In genomic region chr21:27400045-27400444, GRCh38 we compare ENCODE assay signal across 3 cellular contexts.
TF ChIP-seq lines count a peak whose summit lies in the region.

No MANE protein-coding gene starts in this region.

TF ChIP-seq in GM23338, 12 proteins besides CTCF, POLR2A, EP300 and RAD21 (continues in another document):
- no peak for TF ChIP-seq ZNF114 (CRISPR knock-in tag; IDR thresholded peaks at IDR 0.05)
- TF ChIP-seq NANOG (IDR thresholded peaks at IDR 0.05; ENCODE audit: borderline replicate concordance), result no peak
- TF ChIP-seq POLR2AphosphoS5 (IDR thresholded peaks at IDR 0.05; ENCODE audit: low read depth), result no peak
- TF ChIP-seq EZH2phosphoT487 (IDR thresholded peaks at IDR 0.05; ENCODE audit: unreplicated experiment), result no peak
- no peak for TF ChIP-seq STAT1 (IDR thresholded peaks at IDR 0.05; ENCODE audit: unreplicated experiment)
- no peak for TF ChIP-seq EZH2 (IDR thresholded peaks at IDR 0.05; ENCODE audit: low read depth, unreplicated experiment)
- TF ChIP-seq, protein P1, sequence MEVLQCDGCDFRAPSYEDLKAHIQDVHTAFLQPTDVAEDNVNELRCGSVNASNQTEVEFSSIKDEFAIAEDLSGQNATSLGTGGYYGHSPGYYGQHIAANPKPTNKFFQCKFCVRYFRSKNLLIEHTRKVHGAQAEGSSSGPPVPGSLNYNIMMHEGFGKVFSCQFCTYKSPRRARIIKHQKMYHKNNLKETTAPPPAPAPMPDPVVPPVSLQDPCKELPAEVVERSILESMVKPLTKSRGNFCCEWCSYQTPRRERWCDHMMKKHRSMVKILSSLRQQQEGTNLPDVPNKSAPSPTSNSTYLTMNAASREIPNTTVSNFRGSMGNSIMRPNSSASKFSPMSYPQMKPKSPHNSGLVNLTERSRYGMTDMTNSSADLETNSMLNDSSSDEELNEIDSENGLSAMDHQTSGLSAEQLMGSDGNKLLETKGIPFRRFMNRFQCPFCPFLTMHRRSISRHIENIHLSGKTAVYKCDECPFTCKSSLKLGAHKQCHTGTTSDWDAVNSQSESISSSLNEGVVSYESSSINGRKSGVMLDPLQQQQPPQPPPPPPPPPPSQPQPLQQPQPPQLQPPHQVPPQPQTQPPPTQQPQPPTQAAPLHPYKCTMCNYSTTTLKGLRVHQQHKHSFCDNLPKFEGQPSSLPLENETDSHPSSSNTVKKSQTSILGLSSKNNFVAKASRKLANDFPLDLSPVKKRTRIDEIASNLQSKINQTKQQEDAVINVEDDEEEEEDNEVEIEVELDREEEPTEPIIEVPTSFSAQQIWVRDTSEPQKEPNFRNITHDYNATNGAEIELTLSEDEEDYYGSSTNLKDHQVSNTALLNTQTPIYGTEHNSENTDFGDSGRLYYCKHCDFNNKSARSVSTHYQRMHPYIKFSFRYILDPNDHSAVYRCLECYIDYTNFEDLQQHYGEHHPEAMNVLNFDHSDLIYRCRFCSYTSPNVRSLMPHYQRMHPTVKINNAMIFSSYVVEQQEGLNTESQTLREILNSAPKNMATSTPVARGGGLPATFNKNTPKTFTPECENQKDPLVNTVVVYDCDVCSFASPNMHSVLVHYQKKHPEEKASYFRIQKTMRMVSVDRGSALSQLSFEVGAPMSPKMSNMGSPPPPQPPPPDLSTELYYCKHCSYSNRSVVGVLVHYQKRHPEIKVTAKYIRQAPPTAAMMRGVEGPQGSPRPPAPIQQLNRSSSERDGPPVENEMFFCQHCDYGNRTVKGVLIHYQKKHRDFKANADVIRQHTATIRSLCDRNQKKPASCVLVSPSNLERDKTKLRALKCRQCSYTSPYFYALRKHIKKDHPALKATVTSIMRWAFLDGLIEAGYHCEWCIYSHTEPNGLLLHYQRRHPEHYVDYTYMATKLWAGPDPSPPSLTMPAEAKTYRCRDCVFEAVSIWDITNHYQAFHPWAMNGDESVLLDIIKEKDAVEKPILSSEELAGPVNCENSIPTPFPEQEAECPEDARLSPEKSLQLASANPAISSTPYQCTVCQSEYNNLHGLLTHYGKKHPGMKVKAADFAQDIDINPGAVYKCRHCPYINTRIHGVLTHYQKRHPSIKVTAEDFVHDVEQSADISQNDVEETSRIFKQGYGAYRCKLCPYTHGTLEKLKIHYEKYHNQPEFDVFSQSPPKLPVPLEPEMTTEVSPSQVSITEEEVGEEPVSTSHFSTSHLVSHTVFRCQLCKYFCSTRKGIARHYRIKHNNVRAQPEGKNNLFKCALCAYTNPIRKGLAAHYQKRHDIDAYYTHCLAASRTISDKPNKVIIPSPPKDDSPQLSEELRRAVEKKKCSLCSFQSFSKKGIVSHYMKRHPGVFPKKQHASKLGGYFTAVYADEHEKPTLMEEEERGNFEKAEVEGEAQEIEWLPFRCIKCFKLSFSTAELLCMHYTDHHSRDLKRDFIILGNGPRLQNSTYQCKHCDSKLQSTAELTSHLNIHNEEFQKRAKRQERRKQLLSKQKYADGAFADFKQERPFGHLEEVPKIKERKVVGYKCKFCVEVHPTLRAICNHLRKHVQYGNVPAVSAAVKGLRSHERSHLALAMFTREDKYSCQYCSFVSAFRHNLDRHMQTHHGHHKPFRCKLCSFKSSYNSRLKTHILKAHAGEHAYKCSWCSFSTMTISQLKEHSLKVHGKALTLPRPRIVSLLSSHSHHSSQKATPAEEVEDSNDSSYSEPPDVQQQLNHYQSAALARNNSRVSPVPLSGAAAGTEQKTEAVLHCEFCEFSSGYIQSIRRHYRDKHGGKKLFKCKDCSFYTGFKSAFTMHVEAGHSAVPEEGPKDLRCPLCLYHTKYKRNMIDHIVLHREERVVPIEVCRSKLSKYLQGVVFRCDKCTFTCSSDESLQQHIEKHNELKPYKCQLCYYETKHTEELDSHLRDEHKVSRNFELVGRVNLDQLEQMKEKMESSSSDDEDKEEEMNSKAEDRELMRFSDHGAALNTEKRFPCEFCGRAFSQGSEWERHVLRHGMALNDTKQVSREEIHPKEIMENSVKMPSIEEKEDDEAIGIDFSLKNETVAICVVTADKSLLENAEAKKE (CRISPR knock-in tag; IDR thresholded peaks at IDR 0.05), result no peak
- no peak for TF ChIP-seq ZNF331 (CRISPR knock-in tag; IDR thresholded peaks at IDR 0.05; ENCODE audit: low read depth)

TF ChIP-seq in IMR-90, 13 proteins besides CTCF, POLR2A, EP300 and RAD21:
- no peak for TF ChIP-seq CHD1 (IDR thresholded peaks at IDR 0.05; ENCODE audit: low read depth, low read length)
- no peak for TF ChIP-seq MAFK (IDR thresholded peaks at IDR 0.05; ENCODE audit: low read depth, low read length)

TF ChIP-seq in HepG2, 621 proteins besides CTCF, POLR2A, EP300 and RAD21:
- TF ChIP-seq MAFF (IDR thresholded peaks at IDR 0.05; ENCODE audit: low read depth, low read length) (no peak), ZBTB25 (CRISPR knock-in tag; IDR thresholded peaks at IDR 0.05) (no peak), TSC22D2 (CRISPR knock-in tag; IDR thresholded peaks at IDR 0.05; ENCODE audit: borderline replicate concordance) (no peak), ZNF292 (CRISPR knock-in tag; IDR thresholded peaks at IDR 0.05; ENCODE audit: borderline replicate concordance, low read depth) (no peak), ZNF124 (CRISPR knock-in tag; IDR thresholded peaks at IDR 0.05) (no peak), ZNF235 (CRISPR knock-in tag; IDR thresholded peaks at IDR 0.05; ENCODE audit: borderline replicate concordance) (no peak), ZBTB38 (CRISPR knock-in tag; IDR thresholded peaks at IDR 0.05) (no peak), NCOA1 (CRISPR knock-in tag; IDR thresholded peaks at IDR 0.05) (no peak), ZNF567 (CRISPR knock-in tag; IDR thresholded peaks at IDR 0.05; ENCODE audit: borderline replicate concordance) (no peak), SOX13 (IDR thresholded peaks at IDR 0.05) (no peak), SOX13 (CRISPR knock-in tag; conservative IDR thresholded peaks at IDR 0.05 in 1 of 2, IDR thresholded peaks at IDR 0.05 in 1 of 2) (no peak), GABPB1 (CRISPR knock-in tag; IDR thresholded peaks at IDR 0.05) (no peak), ZSCAN20 (CRISPR knock-in tag; IDR thresholded peaks at IDR 0.05; ENCODE audit: borderline replicate concordance) (no peak), ZNF382 (CRISPR knock-in tag; IDR thresholded peaks at IDR 0.05; ENCODE audit: borderline replicate concordance) (no peak), FOXC1 (CRISPR knock-in tag; IDR thresholded peaks at IDR 0.05; ENCODE audit: borderline replicate concordance) (no peak), ZFAT (CRISPR knock-in tag; conservative IDR thresholded peaks at IDR 0.05) (no peak)
- TF ChIP-seq, protein P2, sequence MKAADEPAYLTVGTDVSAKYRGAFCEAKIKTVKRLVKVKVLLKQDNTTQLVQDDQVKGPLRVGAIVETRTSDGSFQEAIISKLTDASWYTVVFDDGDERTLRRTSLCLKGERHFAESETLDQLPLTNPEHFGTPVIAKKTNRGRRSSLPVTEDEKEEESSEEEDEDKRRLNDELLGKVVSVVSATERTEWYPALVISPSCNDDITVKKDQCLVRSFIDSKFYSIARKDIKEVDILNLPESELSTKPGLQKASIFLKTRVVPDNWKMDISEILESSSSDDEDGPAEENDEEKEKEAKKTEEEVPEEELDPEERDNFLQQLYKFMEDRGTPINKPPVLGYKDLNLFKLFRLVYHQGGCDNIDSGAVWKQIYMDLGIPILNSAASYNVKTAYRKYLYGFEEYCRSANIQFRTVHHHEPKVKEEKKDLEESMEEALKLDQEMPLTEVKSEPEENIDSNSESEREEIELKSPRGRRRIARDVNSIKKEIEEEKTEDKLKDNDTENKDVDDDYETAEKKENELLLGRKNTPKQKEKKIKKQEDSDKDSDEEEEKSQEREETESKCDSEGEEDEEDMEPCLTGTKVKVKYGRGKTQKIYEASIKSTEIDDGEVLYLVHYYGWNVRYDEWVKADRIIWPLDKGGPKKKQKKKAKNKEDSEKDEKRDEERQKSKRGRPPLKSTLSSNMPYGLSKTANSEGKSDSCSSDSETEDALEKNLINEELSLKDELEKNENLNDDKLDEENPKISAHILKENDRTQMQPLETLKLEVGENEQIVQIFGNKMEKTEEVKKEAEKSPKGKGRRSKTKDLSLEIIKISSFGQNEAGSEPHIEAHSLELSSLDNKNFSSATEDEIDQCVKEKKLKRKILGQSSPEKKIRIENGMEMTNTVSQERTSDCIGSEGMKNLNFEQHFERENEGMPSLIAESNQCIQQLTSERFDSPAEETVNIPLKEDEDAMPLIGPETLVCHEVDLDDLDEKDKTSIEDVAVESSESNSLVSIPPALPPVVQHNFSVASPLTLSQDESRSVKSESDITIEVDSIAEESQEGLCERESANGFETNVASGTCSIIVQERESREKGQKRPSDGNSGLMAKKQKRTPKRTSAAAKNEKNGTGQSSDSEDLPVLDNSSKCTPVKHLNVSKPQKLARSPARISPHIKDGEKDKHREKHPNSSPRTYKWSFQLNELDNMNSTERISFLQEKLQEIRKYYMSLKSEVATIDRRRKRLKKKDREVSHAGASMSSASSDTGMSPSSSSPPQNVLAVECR (CRISPR knock-in tag; IDR thresholded peaks at IDR 0.05; ENCODE audit: borderline replicate concordance), result no peak
- TF ChIP-seq, protein P3, sequence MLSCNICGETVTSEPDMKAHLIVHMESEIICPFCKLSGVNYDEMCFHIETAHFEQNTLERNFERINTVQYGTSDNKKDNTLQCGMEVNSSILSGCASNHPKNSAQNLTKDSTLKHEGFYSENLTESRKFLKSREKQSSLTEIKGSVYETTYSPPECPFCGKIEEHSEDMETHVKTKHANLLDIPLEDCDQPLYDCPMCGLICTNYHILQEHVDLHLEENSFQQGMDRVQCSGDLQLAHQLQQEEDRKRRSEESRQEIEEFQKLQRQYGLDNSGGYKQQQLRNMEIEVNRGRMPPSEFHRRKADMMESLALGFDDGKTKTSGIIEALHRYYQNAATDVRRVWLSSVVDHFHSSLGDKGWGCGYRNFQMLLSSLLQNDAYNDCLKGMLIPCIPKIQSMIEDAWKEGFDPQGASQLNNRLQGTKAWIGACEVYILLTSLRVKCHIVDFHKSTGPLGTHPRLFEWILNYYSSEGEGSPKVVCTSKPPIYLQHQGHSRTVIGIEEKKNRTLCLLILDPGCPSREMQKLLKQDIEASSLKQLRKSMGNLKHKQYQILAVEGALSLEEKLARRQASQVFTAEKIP (CRISPR knock-in tag; IDR thresholded peaks at IDR 0.05; ENCODE audit: borderline replicate concordance), result no peak
TF ChIP-seq in HepG2: peak in this region for 0.
